In the genomic region with DNA sequence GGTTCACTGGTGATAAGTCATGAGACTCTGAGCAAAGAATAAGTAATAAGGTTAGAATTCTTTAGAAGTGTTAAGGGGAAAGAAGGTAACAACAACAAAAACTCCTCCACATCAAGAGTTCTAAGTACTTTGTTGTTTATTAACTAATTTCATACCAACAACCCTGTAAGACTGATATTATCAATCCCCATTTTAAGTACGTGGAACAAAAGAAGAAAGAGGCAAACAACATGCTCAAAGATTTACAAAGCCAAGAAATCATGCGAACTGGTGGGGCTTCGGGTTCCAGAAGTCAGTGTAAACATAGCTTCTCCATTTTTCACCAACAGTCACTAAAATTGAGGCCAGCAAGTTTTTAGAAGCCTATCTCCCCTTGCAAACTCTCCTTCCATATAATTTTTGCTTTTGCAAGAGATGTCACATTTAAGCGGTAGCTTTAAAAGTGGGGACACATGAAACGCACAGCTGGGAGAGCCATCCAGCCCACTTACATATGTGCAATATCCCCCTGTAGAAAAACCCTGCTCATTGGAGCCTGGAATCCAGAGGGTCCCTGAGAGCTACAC, we compare ENCODE assay signal across 1 cellular context.
TF ChIP-seq lines count a peak whose summit lies in the region.

No MANE protein-coding gene starts in this region.

TF ChIP-seq in HepG2, 621 proteins besides CTCF, POLR2A, EP300 and RAD21:
- 0 out of 2 replicates have a peak, but pooled peaks have one; percentile 37 for TF ChIP-seq HMG20B (CRISPR knock-in tag; conservative IDR thresholded peaks at IDR 0.05)
- TF ChIP-seq GZF1 (CRISPR knock-in tag; IDR thresholded peaks at IDR 0.05), result peak; percentile 95; the same call in 1 of the 2 replicates
- TF ChIP-seq ZNF644 (CRISPR knock-in tag; IDR thresholded peaks at IDR 0.05; ENCODE audit: low read depth), result no peak
- peak; percentile 5; the same call in 1 of the 2 replicates for TF ChIP-seq ZNF34 (CRISPR knock-in tag; IDR thresholded peaks at IDR 0.05; ENCODE audit: borderline replicate concordance)
- TF ChIP-seq ISX (CRISPR knock-in tag; conservative IDR thresholded peaks at IDR 0.05), result 0 out of 2 replicates have a peak, but pooled peaks have one; percentile 14
- TF ChIP-seq ZNF264 (CRISPR knock-in tag; IDR thresholded peaks at IDR 0.05), result 0 out of 2 replicates have a peak, but pooled peaks have one; percentile 4
- no peak for TF ChIP-seq DPF2 (CRISPR knock-in tag; IDR thresholded peaks at IDR 0.05; ENCODE audit: borderline replicate concordance, low read depth)
- TF ChIP-seq ZNF670 (CRISPR knock-in tag; IDR thresholded peaks at IDR 0.05; ENCODE audit: borderline replicate concordance), result 0 out of 2 replicates have a peak, but pooled peaks have one; percentile 19
- no peak for TF ChIP-seq ZNF629 (CRISPR knock-in tag; conservative IDR thresholded peaks at IDR 0.05)
- TF ChIP-seq, protein P1, sequence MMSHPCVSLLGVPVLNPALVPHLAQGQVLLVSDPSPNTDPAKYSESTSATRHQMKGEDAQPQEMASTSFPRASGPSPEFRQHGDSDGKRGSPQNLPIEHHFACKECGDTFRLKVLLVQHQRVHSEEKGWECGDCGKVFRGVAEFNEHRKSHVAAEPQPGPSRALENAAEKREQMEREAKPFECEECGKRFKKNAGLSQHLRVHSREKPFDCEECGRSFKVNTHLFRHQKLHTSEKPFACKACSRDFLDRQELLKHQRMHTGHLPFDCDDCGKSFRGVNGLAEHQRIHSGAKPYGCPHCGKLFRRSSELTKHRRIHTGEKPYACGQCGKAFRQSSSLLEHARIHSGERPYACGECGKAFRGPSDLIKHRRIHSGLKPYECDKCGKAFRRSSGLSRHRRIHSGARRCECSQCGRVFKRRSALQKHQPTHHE (CRISPR knock-in tag; IDR thresholded peaks at IDR 0.05; ENCODE audit: borderline replicate concordance), result no peak
- peak; percentile 7; the same call in 1 of the 2 replicates for TF ChIP-seq NCOR1 (IDR thresholded peaks at IDR 0.05; ENCODE audit: borderline replicate concordance, low read length)
- TF ChIP-seq, protein P2, sequence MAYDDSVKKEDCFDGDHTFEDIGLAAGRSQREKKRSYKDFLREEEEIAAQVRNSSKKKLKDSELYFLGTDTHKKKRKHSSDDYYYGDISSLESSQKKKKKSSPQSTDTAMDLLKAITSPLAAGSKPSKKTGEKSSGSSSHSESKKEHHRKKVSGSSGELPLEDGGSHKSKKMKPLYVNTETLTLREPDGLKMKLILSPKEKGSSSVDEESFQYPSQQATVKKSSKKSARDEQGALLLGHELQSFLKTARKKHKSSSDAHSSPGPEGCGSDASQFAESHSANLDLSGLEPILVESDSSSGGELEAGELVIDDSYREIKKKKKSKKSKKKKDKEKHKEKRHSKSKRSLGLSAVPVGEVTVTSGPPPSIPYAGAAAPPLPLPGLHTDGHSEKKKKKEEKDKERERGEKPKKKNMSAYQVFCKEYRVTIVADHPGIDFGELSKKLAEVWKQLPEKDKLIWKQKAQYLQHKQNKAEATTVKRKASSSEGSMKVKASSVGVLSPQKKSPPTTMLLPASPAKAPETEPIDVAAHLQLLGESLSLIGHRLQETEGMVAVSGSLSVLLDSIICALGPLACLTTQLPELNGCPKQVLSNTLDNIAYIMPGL (CRISPR knock-in tag; IDR thresholded peaks at IDR 0.05; ENCODE audit: borderline replicate concordance in 1 of 2, low read depth in 1 of 2), result 0 out of 4 replicates have a peak, but pooled peaks of 1 of the 2 experiments have one; percentile 15
- peak; percentile 8 for TF ChIP-seq TEAD3 (CRISPR knock-in tag; optimal IDR thresholded peaks at IDR 0.05; ENCODE audit: borderline replicate concordance)
- no peak for TF ChIP-seq ZNF788 (CRISPR knock-in tag; IDR thresholded peaks at IDR 0.05; ENCODE audit: borderline replicate concordance)
- peak; percentile 53; the same call in 1 of the 2 replicates for TF ChIP-seq KDM5A (IDR thresholded peaks at IDR 0.05; ENCODE audit: borderline replicate concordance, low read length)
- TF ChIP-seq ZNF335 (CRISPR knock-in tag; IDR thresholded peaks at IDR 0.05), result peak; percentile 5; the same call in 1 of the 2 replicates
- 0 out of 2 replicates have a peak, but pooled peaks have one; percentile 25 for TF ChIP-seq ZNF558 (CRISPR knock-in tag; IDR thresholded peaks at IDR 0.05; ENCODE audit: borderline replicate concordance)
